ENCODE assay signal across 8 cellular contexts in the genomic region with DNA sequence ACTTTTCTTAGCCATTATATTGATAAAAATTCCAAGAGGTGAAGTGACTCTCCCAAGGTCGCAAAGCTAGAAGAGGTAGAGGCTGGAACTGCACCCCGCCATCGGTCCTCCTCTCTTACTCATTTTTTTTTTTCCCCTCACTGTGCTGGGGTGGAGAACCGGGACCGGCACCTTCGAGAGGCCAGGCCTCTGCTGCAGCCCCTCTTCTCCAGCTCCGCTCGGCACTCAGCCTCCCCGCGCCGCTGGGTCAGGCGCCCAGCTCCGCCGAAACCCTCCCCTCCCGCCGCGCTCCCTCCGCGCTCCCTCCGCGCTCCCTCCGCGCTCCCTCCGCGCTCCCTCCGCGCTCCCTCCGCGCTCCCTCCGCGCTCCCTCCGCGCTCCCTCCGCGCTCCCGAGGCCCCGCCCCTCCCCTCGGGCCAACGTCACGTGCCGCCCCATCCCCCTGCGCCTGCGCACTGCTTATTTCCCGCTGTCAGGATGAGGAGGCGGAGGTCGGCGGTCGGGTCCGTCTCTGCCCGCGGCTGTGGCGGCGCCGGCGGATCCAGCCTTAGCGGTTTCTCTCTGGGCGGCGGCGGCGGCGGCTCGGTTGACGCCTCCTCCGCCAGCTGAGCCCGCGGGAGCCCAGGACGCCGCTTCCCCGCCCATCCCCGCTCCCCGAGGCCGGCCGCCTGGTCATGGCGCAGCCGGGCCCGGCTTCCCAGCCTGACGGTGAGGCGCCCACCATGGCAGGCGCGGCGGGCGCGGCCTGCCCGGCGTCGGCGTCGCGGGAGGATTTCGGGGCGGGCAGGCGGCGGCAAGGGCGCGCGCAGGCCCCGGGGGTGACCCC. TPM values are rescaled to one million over a fixed set of nuclear protein-coding genes. Genes with fewer than 3 reads are reported as not detected.
DNase-seq lines count a peak whose midpoint lies in the region; ATAC-seq and TF ChIP-seq lines count a peak whose summit lies in the region.

A gene with protein sequence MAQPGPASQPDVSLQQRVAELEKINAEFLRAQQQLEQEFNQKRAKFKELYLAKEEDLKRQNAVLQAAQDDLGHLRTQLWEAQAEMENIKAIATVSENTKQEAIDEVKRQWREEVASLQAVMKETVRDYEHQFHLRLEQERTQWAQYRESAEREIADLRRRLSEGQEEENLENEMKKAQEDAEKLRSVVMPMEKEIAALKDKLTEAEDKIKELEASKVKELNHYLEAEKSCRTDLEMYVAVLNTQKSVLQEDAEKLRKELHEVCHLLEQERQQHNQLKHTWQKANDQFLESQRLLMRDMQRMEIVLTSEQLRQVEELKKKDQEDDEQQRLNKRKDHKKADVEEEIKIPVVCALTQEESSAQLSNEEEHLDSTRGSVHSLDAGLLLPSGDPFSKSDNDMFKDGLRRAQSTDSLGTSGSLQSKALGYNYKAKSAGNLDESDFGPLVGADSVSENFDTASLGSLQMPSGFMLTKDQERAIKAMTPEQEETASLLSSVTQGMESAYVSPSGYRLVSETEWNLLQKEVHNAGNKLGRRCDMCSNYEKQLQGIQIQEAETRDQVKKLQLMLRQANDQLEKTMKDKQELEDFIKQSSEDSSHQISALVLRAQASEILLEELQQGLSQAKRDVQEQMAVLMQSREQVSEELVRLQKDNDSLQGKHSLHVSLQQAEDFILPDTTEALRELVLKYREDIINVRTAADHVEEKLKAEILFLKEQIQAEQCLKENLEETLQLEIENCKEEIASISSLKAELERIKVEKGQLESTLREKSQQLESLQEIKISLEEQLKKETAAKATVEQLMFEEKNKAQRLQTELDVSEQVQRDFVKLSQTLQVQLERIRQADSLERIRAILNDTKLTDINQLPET (plus strand): TSS at position 471 of the 825 bp plus-strand sequence. CDS start 203 bp downstream, at position 674.

- TF ChIP-seq POLR2A in right lobe of liver (IDR thresholded peaks at IDR 0.05), result peak; percentile 89

- H3K9me3 Mint-ChIP-seq in activated CD4-positive, alpha-beta memory T cell treated with anti-CD3 and anti-CD28 coated beads for 36 hours, result no peaks in the 10 kb centered on the region

- H3K27ac ChIP-seq in dorsolateral prefrontal cortex (peak within 1 kb of the TSS in 55 of 59 donors; percentile 31 to 97 (median 87)), right lobe of liver (peak within 1 kb of the TSS; percentile 69 to 81 (median 76))

- 2% methylated on average over 19 of the region's 97 CpGs for WGBS in right lobe of liver (ENCODE audit: insufficient coverage, low coverage, low lambda C conversion rate, missing lambda C conversion rate)

- H3K4me3 Mint-ChIP-seq in activated CD4-positive, alpha-beta memory T cell treated with anti-CD3 and anti-CD28 coated beads for 36 hours, result peak within 1 kb of the TSS; percentile 85

- no peaks in the 10 kb centered on the region for H3K36me3 ChIP-seq in right lobe of liver

- CTCF ChIA-PET in activated CD4-positive, alpha-beta memory T cell treated with anti-CD3 and anti-CD28 coated beads for 36 hours (lab: Charles Lee), result interaction anchor here (0.7 to 2.1 kb wide), 7 partner anchors 9 to 157 kb away, joined by 3 to 6 read pairs (median 5); partner anchors contain the start of genes C1QBP and ZNF594

- POLR2A ChIA-PET in activated CD4-positive, alpha-beta memory T cell treated with anti-CD3 and anti-CD28 coated beads for 36 hours (lab: Charles Lee), result interaction anchor here (0.6 to 1.5 kb wide), 10 partner anchors 9 to 204 kb away, joined by 3 to 7 read pairs (median 4); partner anchors contain the start of genes C1QBP, DERL2 and MIS12

- H3K9me3 ChIP-seq in right lobe of liver, result no peaks in the 10 kb centered on the region

- H3K4me3 ChIP-seq in dorsolateral prefrontal cortex (peak within 1 kb of the TSS; percentile 53 to 94 (median 76)), right lobe of liver (peak within 1 kb of the TSS; percentile 67 to 91 (median 71))

- H3K27me3 ChIP-seq in dorsolateral prefrontal cortex, result no peaks in the 10 kb centered on the region
- H3K27me3 ChIP-seq in right lobe of liver, result no peaks in the 10 kb centered on the region

- intact Hi-C loops in activated CD4-positive, alpha-beta memory T cell treated with anti-CD3 and anti-CD28 coated beads for 36 hours (cut with micrococcal nuclease), result loop anchor here (1.0 kb wide), 1 partner anchor 10 kb away; no protein-coding TSS in a partner anchor
- intact Hi-C loops in dorsolateral prefrontal cortex (cut with DNase I), result loop anchor here (2.0 to 10.0 kb wide), 4 partner anchors 23 to 133 kb away; partner anchors contain the start of genes NUP88 (in 1 of the 2) and ZNF594 (in 1 of the 2)
- intact Hi-C loops in right lobe of liver (cut with DNase I), result no loop called here

- peak within 1 kb of the TSS; percentile 86 for H3K27ac Mint-ChIP-seq in activated CD4-positive, alpha-beta memory T cell treated with anti-CD3 and anti-CD28 coated beads for 36 hours

- peaks cover 35% of the 10 kb centered on the region for H3K4me1 Mint-ChIP-seq in activated CD4-positive, alpha-beta memory T cell treated with anti-CD3 and anti-CD28 coated beads for 36 hours (ENCODE audit: low read depth)

- peaks cover 0 to 26% (median 5%) of the 10 kb centered on the region in 4 donors for H3K4me1 ChIP-seq in right lobe of liver

- DNase-seq in AG08396 (ENCODE audit: low spot score) (peak; percentile 98), NCI-H774 (lab: John Stamatoyannopoulos, UW) (peak; percentile 30), dorsolateral prefrontal cortex (peak; percentile 68 to 93 (median 85)), right lobe of liver (peak; percentile 95 to 97 (median 97))
- peak; percentile 96 for DNase-seq in activated CD4-positive, alpha-beta memory T cell treated with anti-CD3 and anti-CD28 coated beads for 36 hours
- peak; percentile 94 for DNase-seq in stimulated activated CD4-positive, alpha-beta T cell treated with anti-CD3 and anti-CD28 coated beads, Interleukin-4, amount 100 ng/mL, for 24 hours

- peak; percentile 83 for ATAC-seq in GM19025 (IDR thresholded peaks at IDR 0.05; ENCODE audit: low read depth, unreplicated experiment)
- peak; percentile 65 for ATAC-seq in HG03520 (IDR thresholded peaks at IDR 0.05; ENCODE audit: unreplicated experiment)
- ATAC-seq in right lobe of liver, result peak; percentile 93 to 97 (median 95)

- TF ChIP-seq CTCF in dorsolateral prefrontal cortex (IDR thresholded peaks at IDR 0.05 in 54 of 56, conservative IDR thresholded peaks at IDR 0.05 in 2 of 56; ENCODE audit: low read depth in 1 of 56, partially characterized antibody in 56 of 56) (peak in 38 of 56 donors; percentile 8 to 51 (median 32)), right lobe of liver (IDR thresholded peaks at IDR 0.05) (peak in 1 of 4 donors; percentile 19)

- peaks cover 16% of the 10 kb centered on the region for H3K36me3 Mint-ChIP-seq in activated CD4-positive, alpha-beta memory T cell treated with anti-CD3 and anti-CD28 coated beads for 36 hours

- no peaks in the 10 kb centered on the region for H3K27me3 Mint-ChIP-seq in activated CD4-positive, alpha-beta memory T cell treated with anti-CD3 and anti-CD28 coated beads for 36 hours

RNA-seq across cellular contexts. Expression of the gene that starts here (rescaled TPM):
- 10 to 100 TPM; 60.7 to 60.8 TPM for total RNA-seq in activated CD4-positive, alpha-beta memory T cell treated with anti-CD3 and anti-CD28 coated beads for 36 hours
- total RNA-seq in dorsolateral prefrontal cortex, result 100 to 1,000 TPM in 49 of 120 experiments, 10 to 100 TPM in 71; 78.7 to 125 (median 97.7) TPM
- total RNA-seq in right lobe of liver, result 10 to 100 TPM; 15.5 to 25.4 (median 21.1) TPM

Comparison
In these comparisons a context has a peak if more than half of its experiments do, and no peak if none do; other contexts are left out.
1. Peak in every context shown above with its lines: DNase-seq, ATAC-seq, H3K4me3 ChIP-seq and H3K27ac ChIP-seq.
2. DNase-seq: peak in every context shown above with its lines; median percentile 98 in AG08396; 97 in right lobe of liver; 96 in activated CD4-positive, alpha-beta memory T cell treated with anti-CD3 and anti-CD28 coated beads for 36 hours; 94 in stimulated activated CD4-positive, alpha-beta T cell treated with anti-CD3 and anti-CD28 coated beads, Interleukin-4, amount 100 ng/mL, for 24 hours; 85 in dorsolateral prefrontal cortex; 30 in NCI-H774.
3. intact Hi-C loops: an anchor here in activated CD4-positive, alpha-beta memory T cell treated with anti-CD3 and anti-CD28 coated beads for 36 hours (1.0 kb wide) and dorsolateral prefrontal cortex (2.0 to 10.0 kb wide); none called in right lobe of liver.